8 cellular contexts compared by ENCODE assay signal in the genomic region with DNA sequence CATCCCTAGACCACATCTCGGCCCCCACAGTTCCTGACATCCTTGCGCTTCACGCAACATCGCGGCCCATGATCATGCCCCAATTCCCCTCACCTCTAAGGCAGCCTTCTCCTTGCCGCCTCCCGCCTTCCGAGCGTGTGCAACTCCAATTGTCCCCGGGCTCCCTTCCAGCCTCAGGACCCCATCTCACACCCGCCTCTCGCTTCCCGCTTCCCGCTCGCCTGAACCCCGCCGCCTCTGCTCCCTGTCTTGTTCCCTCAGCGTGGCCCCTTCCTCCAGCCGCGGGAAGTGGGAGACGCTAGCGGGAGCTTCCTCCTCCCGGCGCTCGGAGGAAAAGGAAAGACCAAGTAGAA. TPM values are rescaled to one million over a fixed set of nuclear protein-coding genes. Genes with fewer than 3 reads are reported as not detected.
A peak's percentile ranks its signal among the peaks of the same experiment; 100 is the strongest.
DNase-seq lines count a peak whose midpoint lies in the region; ATAC-seq and TF ChIP-seq lines count a peak whose summit lies in the region.
"Not testable (repeated sequence)": the region's sequence is repeated elsewhere in the genome, so short reads cannot be mapped to it uniquely, and the experiment has no call there.

No MANE protein-coding gene starts in this region.

- H3K23ac ChIP-seq in mesenchymal stem cell (ENCODE audit: low read length in 2 of 2): not testable (repeated sequence)

- H3K27me3 ChIP-seq in mesenchymal stem cell (ENCODE audit: control insufficient read depth in 1 of 2, insufficient read depth in 1 of 2, low read length in 2 of 2); upper lobe of left lung: not testable (repeated sequence)

- not testable (repeated sequence) for H3K9me3 Mint-ChIP-seq in Calu3 (ENCODE audit: low read depth, unreplicated experiment); activated CD8-positive, alpha-beta T cell treated with anti-CD3 and anti-CD28 coated beads, Interleukin-2, amount 10 ng/mL, durations not matched to agents 7 days and 5 days (ENCODE audit: insufficient read depth); MCF 10A (ENCODE audit: unreplicated experiment)

- H3K36me3 Mint-ChIP-seq in Calu3 (ENCODE audit: insufficient read depth, unreplicated experiment): peaks cover 17% of the 10 kb centered on the region
- H3K36me3 Mint-ChIP-seq in activated CD8-positive, alpha-beta T cell treated with anti-CD3 and anti-CD28 coated beads, Interleukin-2, amount 10 ng/mL, durations not matched to agents 7 days and 5 days (ENCODE audit: low read depth); MCF 10A (ENCODE audit: insufficient read depth, unreplicated experiment): not testable (repeated sequence)

- intact Hi-C loops in Calu3 (cut with micrococcal nuclease; ENCODE audit: unreplicated experiment); MCF 10A (cut with micrococcal nuclease); sciatic nerve (cut with DNase I): not testable (repeated sequence)

- not testable (repeated sequence) for TF ChIP-seq EP300 in upper lobe of left lung (IDR thresholded peaks at IDR 0.05)

- H3K27ac Mint-ChIP-seq in Calu3 (ENCODE audit: unreplicated experiment); MCF 10A (ENCODE audit: low read depth, unreplicated experiment): not testable (repeated sequence)
- H3K27ac Mint-ChIP-seq in activated CD8-positive, alpha-beta T cell treated with anti-CD3 and anti-CD28 coated beads, Interleukin-2, amount 10 ng/mL, durations not matched to agents 7 days and 5 days: peak overlapping the region; percentile 67

- H3K18ac ChIP-seq in mesenchymal stem cell (ENCODE audit: low read depth in 1 of 2, low read length in 2 of 2): not testable (repeated sequence)

- not testable (repeated sequence) for H4K91ac ChIP-seq in mesenchymal stem cell (ENCODE audit: low read length)

- H2BK5ac ChIP-seq in mesenchymal stem cell (ENCODE audit: low read depth, low read length, poor library complexity, severe bottlenecking): not testable (repeated sequence)

- H2BK12ac ChIP-seq in mesenchymal stem cell (ENCODE audit: low read length in 2 of 2): not testable (repeated sequence)

- H2AK5ac ChIP-seq in mesenchymal stem cell (ENCODE audit: low read length, severe bottlenecking): not testable (repeated sequence)

- not testable (repeated sequence) for ATAC-seq in activated CD8-positive, alpha-beta T cell treated with anti-CD3 and anti-CD28 coated beads, Interleukin-2, amount 10 ng/mL, durations not matched to agents 7 days and 5 days; sciatic nerve
- peak in 1 of 2 donors; percentile 0 for ATAC-seq in upper lobe of left lung (ENCODE audit: low FRiP score in 2 of 2)

- H3K4me3 ChIP-seq in NB4 (ENCODE audit: low read depth, low read length) (peak overlapping the region; percentile 36), fibroblast of villous mesenchyme (ENCODE audit: low read depth, low read length) (peak overlapping the region; percentile 55), mesenchymal stem cell (ENCODE audit: insufficient read depth in 1 of 2, low read depth in 1 of 2, low read length in 2 of 2) (peak overlapping the region; percentile 59 to 62), upper lobe of left lung (peak overlapping the region in 3 of 4 donors; percentile 42 to 54 (median 48))

- TF ChIP-seq CTCF in Calu3 (IDR thresholded peaks at IDR 0.05; ENCODE audit: unreplicated experiment); NB4 (IDR thresholded peaks at IDR 0.05; ENCODE audit: low read depth, low read length); MCF 10A (IDR thresholded peaks at IDR 0.05; ENCODE audit: unreplicated experiment); fibroblast of villous mesenchyme (IDR thresholded peaks at IDR 0.05; ENCODE audit: insufficient read depth, low read depth, low read length); upper lobe of left lung (IDR thresholded peaks at IDR 0.05): not testable (repeated sequence)

- H3K4me3 Mint-ChIP-seq in Calu3 (ENCODE audit: low read depth, unreplicated experiment) (peak overlapping the region; percentile 86), MCF 10A (ENCODE audit: unreplicated experiment) (peak overlapping the region; percentile 77)
- H3K4me3 Mint-ChIP-seq in activated CD8-positive, alpha-beta T cell treated with anti-CD3 and anti-CD28 coated beads, Interleukin-2, amount 10 ng/mL, durations not matched to agents 7 days and 5 days: peak overlapping the region; percentile 87

- not testable (repeated sequence) for H3K4me2 ChIP-seq in mesenchymal stem cell (ENCODE audit: low read length, poor library complexity, severe bottlenecking)

- H3K27me3 Mint-ChIP-seq in Calu3 (ENCODE audit: unreplicated experiment); activated CD8-positive, alpha-beta T cell treated with anti-CD3 and anti-CD28 coated beads, Interleukin-2, amount 10 ng/mL, durations not matched to agents 7 days and 5 days (ENCODE audit: low read depth); MCF 10A (ENCODE audit: insufficient read depth, unreplicated experiment): not testable (repeated sequence)

- not testable (repeated sequence) for H3K4ac ChIP-seq in mesenchymal stem cell (ENCODE audit: low read depth in 1 of 2, low read length in 2 of 2)

- H2BK15ac ChIP-seq in mesenchymal stem cell (ENCODE audit: low read depth, poor library complexity, severe bottlenecking): not testable (repeated sequence)

- not testable (repeated sequence) for TF ChIP-seq POLR2A in NB4 (IDR thresholded peaks at IDR 0.05; ENCODE audit: extremely low read depth, insufficient read length); upper lobe of left lung (IDR thresholded peaks at IDR 0.05)

- peak overlapping the region; percentile 65 for H3K9ac ChIP-seq in mesenchymal stem cell (ENCODE audit: low read length)

- BruUV-seq in Calu3 (replicated peaks; lab: Mats Ljungman, UMichigan); MCF 10A (replicated peaks; lab: Mats Ljungman, UMichigan): not testable (repeated sequence)

- not testable (repeated sequence) for H4K8ac ChIP-seq in mesenchymal stem cell (ENCODE audit: low read length)

- H3K79me1 ChIP-seq in mesenchymal stem cell (replicated peaks; ENCODE audit: low read length, poor library complexity, severe bottlenecking): not testable (repeated sequence)

- H3K9me3 ChIP-seq in mesenchymal stem cell (ENCODE audit: control insufficient read depth, low read length); upper lobe of left lung: not testable (repeated sequence)

- WGBS in mesenchymal stem cell: no CpG with 5 or more reads among the region's 25 CpGs
- WGBS in upper lobe of left lung, 2 donors: no CpG with 5 or more reads among the region's 25 CpGs

- H3K36me3 ChIP-seq in mesenchymal stem cell (ENCODE audit: control insufficient read depth in 1 of 2, insufficient read depth in 2 of 2, low read depth in 1 of 2, low read length in 2 of 2); upper lobe of left lung: not testable (repeated sequence)

- DNase-seq in Calu3; NB4 (ENCODE audit: low read depth); MCF 10A (ENCODE audit: unreplicated experiment); fibroblast of villous mesenchyme (ENCODE audit: low read depth); mesenchymal stem cell: not testable (repeated sequence)
- DNase-seq in activated CD8-positive, alpha-beta T cell treated with anti-CD3 and anti-CD28 coated beads, Interleukin-2, amount 10 ng/mL, durations not matched to agents 7 days and 5 days: peak; percentile 21
- DNase-seq in sciatic nerve (ENCODE audit: low spot score): peak; percentile 51
- DNase-seq in upper lobe of left lung: peak in 1 of 2 donors; percentile 36

- not testable (repeated sequence) for H2AFZ ChIP-seq in mesenchymal stem cell (ENCODE audit: low read depth, low read length)

- CTCF ChIA-PET in Calu3 (lab: Charles Lee); activated CD8-positive, alpha-beta T cell treated with anti-CD3 and anti-CD28 coated beads, Interleukin-2, amount 10 ng/mL, durations not matched to agents 7 days and 5 days (lab: Charles Lee); MCF 10A (lab: Yijun Ruan, JAX): not testable (repeated sequence)

- H3K27ac ChIP-seq in mesenchymal stem cell (ENCODE audit: low read length, poor library complexity, severe bottlenecking) (peak overlapping the region; percentile 54), upper lobe of left lung (peak overlapping the region in 3 of 4 donors; percentile 60 to 83 (median 79))

- H3K14ac ChIP-seq in mesenchymal stem cell (ENCODE audit: low read length in 2 of 2): not testable (repeated sequence)

- not testable (repeated sequence) for H3K4me1 ChIP-seq in mesenchymal stem cell (ENCODE audit: control insufficient read depth, insufficient read depth, low read depth, low read length); upper lobe of left lung

- not testable (repeated sequence) for H2BK120ac ChIP-seq in mesenchymal stem cell (ENCODE audit: low read depth, low read length)

- H3K4me1 Mint-ChIP-seq in Calu3 (ENCODE audit: low read depth, unreplicated experiment); activated CD8-positive, alpha-beta T cell treated with anti-CD3 and anti-CD28 coated beads, Interleukin-2, amount 10 ng/mL, durations not matched to agents 7 days and 5 days (ENCODE audit: low read depth); MCF 10A (ENCODE audit: insufficient read depth, unreplicated experiment): not testable (repeated sequence)

- POLR2A ChIA-PET in activated CD8-positive, alpha-beta T cell treated with anti-CD3 and anti-CD28 coated beads, Interleukin-2, amount 10 ng/mL, durations not matched to agents 7 days and 5 days (lab: Charles Lee); MCF 10A (lab: Yijun Ruan, JAX): not testable (repeated sequence)

RNA-seq across cellular contexts. Expression of a gene that starts 0.8 kb away (rescaled TPM):
- total RNA-seq in Calu3 (2022) (56.7 and 70.1 TPM in 2 replicates), MCF 10A (2022) (72.1 and 78.0 TPM in 2 replicates), fibroblast of villous mesenchyme (43.8 and 45.3 TPM in 2 replicates), sciatic nerve (149 TPM), upper lobe of left lung (100 to 1,000 TPM in 2 of 6 donors, 10 to 100 TPM in 4; 43.8 to 111 (median 66.2) TPM)
- total RNA-seq in activated CD8-positive, alpha-beta T cell treated with anti-CD3 and anti-CD28 coated beads, Interleukin-2, amount 10 ng/mL, durations not matched to agents 7 days and 5 days: 100 to 1,000 TPM in 1 of 2 experiments, 10 to 100 TPM in 1; 98.2 to 105 TPM
- polyA plus RNA-seq in mesenchymal stem cell (2013, experiment 1 of 2): 21.8 TPM
- polyA plus RNA-seq in mesenchymal stem cell (2013, experiment 2 of 2): 21.8 TPM

RNA-seq across cellular contexts. Expression of a gene that starts 1.5 kb away (rescaled TPM):
- total RNA-seq in Calu3 (2022) (17.5 and 18.3 TPM in 2 replicates), MCF 10A (2022) (19.4 and 21.8 TPM in 2 replicates), fibroblast of villous mesenchyme (2.3 and 3.5 TPM in 2 replicates), sciatic nerve (4.2 TPM), upper lobe of left lung (1 to 10 TPM in 3 of 6 donors, under 1 TPM in 2, not detected in 1; 0.89 to 6.6 (median 3.3) TPM)
- total RNA-seq in activated CD8-positive, alpha-beta T cell treated with anti-CD3 and anti-CD28 coated beads, Interleukin-2, amount 10 ng/mL, durations not matched to agents 7 days and 5 days: 10 to 100 TPM; 30.0 to 30.4 TPM
- 1.9 TPM for polyA plus RNA-seq in mesenchymal stem cell (2013, experiment 1 of 2)
- polyA plus RNA-seq in mesenchymal stem cell (2013, experiment 2 of 2): 1.9 TPM
